ENCODE assay signal across 18 cellular contexts in the genomic region with DNA sequence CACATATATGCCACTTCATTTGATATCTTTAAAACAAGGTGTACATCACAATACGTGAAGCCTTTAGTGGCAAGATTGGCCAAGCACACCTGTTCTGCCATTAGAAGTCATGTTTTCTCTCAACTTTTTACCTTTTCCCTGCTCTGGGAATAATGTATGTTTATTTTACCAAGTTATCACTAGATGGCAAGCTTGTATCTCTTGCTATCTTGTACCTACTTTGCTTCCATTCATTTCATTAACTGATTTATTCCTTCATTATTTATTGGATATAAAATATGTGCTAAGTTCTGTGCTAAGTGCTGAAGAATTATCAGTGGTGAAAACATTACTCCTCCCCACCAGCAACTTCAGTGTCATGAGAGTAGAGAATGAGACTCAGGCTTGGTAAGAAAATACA.
DNase-seq lines count a peak whose midpoint lies in the region; ATAC-seq and TF ChIP-seq lines count a peak whose summit lies in the region.
"Had no signal": no experiment of that assay in that cellular context is flagged by ENCODE, and none has a peak within 500 bp of the region (broad histone marks: within the 10 kb centered on the region; RNA-seq: fewer than 3 reads in every experiment).

No MANE protein-coding gene starts in this region.

- no peak overlapping the region for H2AFZ ChIP-seq in OCI-LY1 (ENCODE audit: low read length)

- H3K27ac ChIP-seq in OCI-LY1 (ENCODE audit: low read depth, low read length, poor library complexity, severe bottlenecking) (no peak overlapping the region), dorsolateral prefrontal cortex (peak overlapping the region in 53 of 59 donors; percentile 34 to 91 (median 84))

- no peaks in the 10 kb centered on the region for H3K9me2 ChIP-seq in OCI-LY1 (ENCODE audit: low read depth, low read length)

- no peak for DNase-seq in AG10803 (ENCODE audit: low read depth)
- DNase-seq in dorsolateral prefrontal cortex: no peak
- DNase-seq in A172 (ENCODE audit: low spot score): no peak
- DNase-seq in progenitor cell of endocrine pancreas (ENCODE audit: low spot score, unreplicated experiment): no peak
- no peak for DNase-seq in GM19240 (ENCODE audit: insufficient read length, low spot score)
- DNase-seq: activated CD4-positive, CD25-positive, alpha-beta regulatory T cell; activated gamma-delta T cell; CD4-positive, alpha-beta T cell; left ventricle myocardium superior; MG63; naive thymus-derived CD4-positive, alpha-beta T cell; NCI-H2029; NCI-H526 treated with DMSO at 0.1 percent for 48 hours; T-helper 1 cell had no signal

- peak overlapping the region; percentile 10 to 98 (median 95) for H3K27ac Mint-ChIP-seq in nephron
- H3K27ac Mint-ChIP-seq in progenitor cell of endocrine pancreas: no peak overlapping the region
- H3K27ac Mint-ChIP-seq: CD4-positive, alpha-beta T cell; naive thymus-derived CD4-positive, alpha-beta T cell had no signal

- H3K9me3 Mint-ChIP-seq in nephron (no peaks in the 10 kb centered on the region), progenitor cell of endocrine pancreas (ENCODE audit: low read depth) (no peaks in the 10 kb centered on the region)
- H3K9me3 Mint-ChIP-seq: CD4-positive, alpha-beta T cell had no signal

- H3K4me3 ChIP-seq in AG10803 (ENCODE audit: low read length): no peak overlapping the region
- H3K4me3 ChIP-seq in OCI-LY1 (ENCODE audit: low read depth, low read length, poor library complexity, severe bottlenecking): no peak overlapping the region
- peak overlapping the region in 36 of 59 donors; percentile 0 to 53 (median 32) for H3K4me3 ChIP-seq in dorsolateral prefrontal cortex
- H3K4me3 ChIP-seq: HAP-1, MG63 had no signal

- no peak overlapping the region for H3K4me2 ChIP-seq in OCI-LY1 (ENCODE audit: low read length)

- H3K9me3 ChIP-seq in OCI-LY1 (ENCODE audit: low read length): no peaks in the 10 kb centered on the region
- H3K9me3 ChIP-seq: HAP-1, MG63 had no signal

- H3K27me3 Mint-ChIP-seq in nephron (ENCODE audit: low read depth): no peaks in the 10 kb centered on the region
- H3K27me3 Mint-ChIP-seq in progenitor cell of endocrine pancreas: peaks cover 2% of the 10 kb centered on the region

- H4K20me1 ChIP-seq in OCI-LY1 (ENCODE audit: insufficient read depth, low read length): no peaks in the 10 kb centered on the region; the same call in 1 of the 2 replicates

- no peaks in the 10 kb centered on the region for H3K79me2 ChIP-seq in OCI-LY1 (ENCODE audit: insufficient read depth, low read length)

- H3K4me1 Mint-ChIP-seq in nephron (peaks cover 50% of the 10 kb centered on the region), progenitor cell of endocrine pancreas (ENCODE audit: low read depth) (peaks cover 12% of the 10 kb centered on the region)
- H3K4me1 Mint-ChIP-seq: naive thymus-derived CD4-positive, alpha-beta T cell had no signal

- TF ChIP-seq CTCF in AG10803 (conservative IDR thresholded peaks at IDR 0.05; ENCODE audit: low read length) (peak; percentile 24), OCI-LY1 (IDR thresholded peaks at IDR 0.05; ENCODE audit: low read length) (peak; percentile 12; the same call in 1 of the 2 replicates), dorsolateral prefrontal cortex (IDR thresholded peaks at IDR 0.05 in 54 of 56, conservative IDR thresholded peaks at IDR 0.05 in 2 of 56; ENCODE audit: low read depth in 1 of 56, partially characterized antibody in 56 of 56) (peak in 16 of 56 donors; percentile 11 to 41 (median 24)), nephron (IDR thresholded peaks at IDR 0.05; ENCODE audit: unreplicated experiment in 3 of 3) (no peak), progenitor cell of endocrine pancreas (IDR thresholded peaks at IDR 0.05; ENCODE audit: unreplicated experiment) (no peak)

- H3K36me3 Mint-ChIP-seq in nephron (ENCODE audit: low read depth): no peaks in the 10 kb centered on the region
- H3K36me3 Mint-ChIP-seq in progenitor cell of endocrine pancreas (ENCODE audit: insufficient read depth): no peaks in the 10 kb centered on the region
- H3K36me3 Mint-ChIP-seq: naive thymus-derived CD4-positive, alpha-beta T cell had no signal

- H3K27me3 ChIP-seq in OCI-LY1 (ENCODE audit: insufficient read depth, low read length): no peaks in the 10 kb centered on the region
- no peaks in the 10 kb centered on the region for H3K27me3 ChIP-seq in dorsolateral prefrontal cortex
- H3K27me3 ChIP-seq: MG63 had no signal

- no peaks in the 10 kb centered on the region for H3K4me1 ChIP-seq in OCI-LY1 (ENCODE audit: insufficient read depth, low read length, severe bottlenecking)

- H3K36me3 ChIP-seq in OCI-LY1 (ENCODE audit: insufficient read depth, low read length): no peaks in the 10 kb centered on the region
- H3K36me3 ChIP-seq: HAP-1, MG63 had no signal

- H3K9ac ChIP-seq in OCI-LY1 (ENCODE audit: low read length): no peak overlapping the region

- H3F3A ChIP-seq in OCI-LY1 (ENCODE audit: insufficient read depth, low read length): no peaks in the 10 kb centered on the region

- ATAC-seq in HG03175 (IDR thresholded peaks at IDR 0.05; ENCODE audit: unreplicated experiment): no peak
- ATAC-seq: left ventricle myocardium superior; naive thymus-derived CD4-positive, alpha-beta T cell had no signal

- intact Hi-C loops in dorsolateral prefrontal cortex (cut with DNase I): loop anchor here (5.0 to 10.0 kb wide), 3 partner anchors 90 to 183 kb away; no protein-coding TSS in a partner anchor

- H3K4me3 Mint-ChIP-seq in nephron (peak overlapping the region in 2 of 3 experiments; percentile 17 to 43), progenitor cell of endocrine pancreas (ENCODE audit: low read depth) (no peak overlapping the region)
- H3K4me3 Mint-ChIP-seq: CD4-positive, alpha-beta T cell; naive thymus-derived CD4-positive, alpha-beta T cell had no signal

Comparison
In these comparisons a context has a peak if more than half of its experiments do, and no peak if none do; other contexts are left out.
1. H3K4me3 ChIP-seq: peak in dorsolateral prefrontal cortex (36 of 59); none in AG10803 (single experiment) and OCI-LY1 (single experiment).
2. CTCF ChIP-seq: peak in AG10803 (single experiment) and OCI-LY1 (single experiment); none in nephron (0 of 3) and progenitor cell of endocrine pancreas (single experiment).